In genomic region chr1:3352084-3352951, GRCh38 we compare ENCODE assay signal across 9 cellular contexts.
DNase-seq lines count a peak whose midpoint lies in the region; ATAC-seq and TF ChIP-seq lines count a peak whose summit lies in the region.
"Had no signal": no experiment of that assay in that cellular context is flagged by ENCODE, and none has a peak within 500 bp of the region (broad histone marks: within the 10 kb centered on the region; RNA-seq: fewer than 3 reads in every experiment).

No MANE protein-coding gene starts in this region.

- H3K79me2 ChIP-seq in GM23338 (replicated peaks; ENCODE audit: insufficient read depth) = no peaks in the 10 kb centered on the region
- no peaks in the 10 kb centered on the region for H3K79me2 ChIP-seq in smooth muscle cell (ENCODE audit: low read depth)

- H3K9me3 Mint-ChIP-seq in GM23338 = no peaks in the 10 kb centered on the region
- H3K9me3 Mint-ChIP-seq in activated CD8-positive, alpha-beta memory T cell treated with anti-CD3 and anti-CD28 coated beads, Interleukin-2, amount 10 ng/mL, durations not matched to agents 7 days and 5 days (ENCODE audit: low read depth) = no peaks in the 10 kb centered on the region
- H3K9me3 Mint-ChIP-seq: naive thymus-derived CD8-positive, alpha-beta T cell had no signal

- peak overlapping the region; percentile 42; the same call in 1 of the 2 replicates for H3K4me3 ChIP-seq in GM23338
- no peak overlapping the region for H3K4me3 ChIP-seq in astrocyte of the spinal cord (ENCODE audit: low read depth, low read length)
- no peak overlapping the region for H3K4me3 ChIP-seq in smooth muscle cell

- WGBS in smooth muscle cell (ENCODE audit: low lambda C conversion rate) = 18% methylated on average over 32 of the region's 36 CpGs

- H3K9me2 ChIP-seq in GM23338 (ENCODE audit: insufficient read depth) = no peaks in the 10 kb centered on the region

- peaks cover 19% of the 10 kb centered on the region for H3K27me3 Mint-ChIP-seq in GM23338 (ENCODE audit: insufficient read depth, low read depth, poor library complexity)
- no peaks in the 10 kb centered on the region for H3K27me3 Mint-ChIP-seq in activated CD8-positive, alpha-beta memory T cell treated with anti-CD3 and anti-CD28 coated beads, Interleukin-2, amount 10 ng/mL, durations not matched to agents 7 days and 5 days

- peaks cover 9% of the 10 kb centered on the region for H3K4me1 ChIP-seq in GM23338 (ENCODE audit: insufficient read depth)
- peaks cover 23% of the 10 kb centered on the region for H3K4me1 ChIP-seq in smooth muscle cell (ENCODE audit: low read depth)

- no peaks in the 10 kb centered on the region for H3K27me3 ChIP-seq in GM23338 (ENCODE audit: insufficient read depth)
- no peaks in the 10 kb centered on the region for H3K27me3 ChIP-seq in smooth muscle cell (ENCODE audit: low read depth)

- H3K4me2 ChIP-seq in GM23338 (peak overlapping the region; percentile 67), smooth muscle cell (peak overlapping the region; percentile 74)

- H3K27ac Mint-ChIP-seq in GM23338 = no peak overlapping the region
- no peak overlapping the region for H3K27ac Mint-ChIP-seq in activated CD8-positive, alpha-beta memory T cell treated with anti-CD3 and anti-CD28 coated beads, Interleukin-2, amount 10 ng/mL, durations not matched to agents 7 days and 5 days
- H3K27ac Mint-ChIP-seq: naive thymus-derived CD8-positive, alpha-beta T cell had no signal

- peak; percentile 38 for ATAC-seq in GM23338
- no peak for ATAC-seq in GM18907 (IDR thresholded peaks at IDR 0.05; ENCODE audit: unreplicated experiment)
- no peak for ATAC-seq in activated CD8-positive, alpha-beta memory T cell treated with anti-CD3 and anti-CD28 coated beads, Interleukin-2, amount 10 ng/mL, durations not matched to agents 7 days and 5 days
- ATAC-seq: naive thymus-derived CD8-positive, alpha-beta T cell had no signal

- no peak overlapping the region for H3K9ac ChIP-seq in smooth muscle cell (ENCODE audit: low read depth)

- in situ Hi-C loops in astrocyte of the spinal cord (cut with HindIII; ENCODE audit: low sequenced_read_pairs) = no loop called here

- H3K4me1 Mint-ChIP-seq in GM23338 = peaks cover 24% of the 10 kb centered on the region
- no peaks in the 10 kb centered on the region for H3K4me1 Mint-ChIP-seq in activated CD8-positive, alpha-beta memory T cell treated with anti-CD3 and anti-CD28 coated beads, Interleukin-2, amount 10 ng/mL, durations not matched to agents 7 days and 5 days

- no peaks in the 10 kb centered on the region for H3K9me3 ChIP-seq in smooth muscle cell (replicated peaks; ENCODE audit: low read depth)

- peak; percentile 78 for DNase-seq in GM23338 (ENCODE audit: low spot score)
- peak; percentile 89 for DNase-seq in astrocyte of the spinal cord (ENCODE audit: low read depth, low spot score)
- peak; percentile 65 for DNase-seq in islet precursor cell
- peak; percentile 41 for DNase-seq in smooth muscle cell (lab: John Stamatoyannopoulos, UW; ENCODE audit: unreplicated experiment)
- no peak for DNase-seq in NCI-H345 treated with DMSO at 0.1 percent for 48 hours (lab: John Stamatoyannopoulos, UW; ENCODE audit: unreplicated experiment)
- no peak for DNase-seq in activated CD8-positive, alpha-beta memory T cell treated with anti-CD3 and anti-CD28 coated beads, Interleukin-2, amount 10 ng/mL, durations not matched to agents 7 days and 5 days
- DNase-seq in activated CD8-positive, alpha-beta memory T cell treated with anti-CD3 and anti-CD28 coated beads, Interleukin-2, amount 50 U/mL, for 4 hours = no peak
- DNase-seq: naive thymus-derived CD8-positive, alpha-beta T cell had no signal

- no peaks in the 10 kb centered on the region for H3K36me3 Mint-ChIP-seq in GM23338 (ENCODE audit: low read depth)
- no peaks in the 10 kb centered on the region for H3K36me3 Mint-ChIP-seq in activated CD8-positive, alpha-beta memory T cell treated with anti-CD3 and anti-CD28 coated beads, Interleukin-2, amount 10 ng/mL, durations not matched to agents 7 days and 5 days
- H3K36me3 Mint-ChIP-seq: naive thymus-derived CD8-positive, alpha-beta T cell had no signal

- peak overlapping the region; percentile 63 for H3K4me3 Mint-ChIP-seq in GM23338
- no peak overlapping the region for H3K4me3 Mint-ChIP-seq in activated CD8-positive, alpha-beta memory T cell treated with anti-CD3 and anti-CD28 coated beads, Interleukin-2, amount 10 ng/mL, durations not matched to agents 7 days and 5 days
- H3K4me3 Mint-ChIP-seq: naive thymus-derived CD8-positive, alpha-beta T cell had no signal

- H3K27ac ChIP-seq in GM23338 (ENCODE audit: low read depth) = 0 out of 2 replicates have a peak overlapping the region, but pooled peaks have one; percentile 28
- H3K27ac ChIP-seq in smooth muscle cell (ENCODE audit: low read depth) = no peak overlapping the region

- H4K20me1 ChIP-seq in GM23338 (replicated peaks; ENCODE audit: insufficient read depth) = no peaks in the 10 kb centered on the region
- no peaks in the 10 kb centered on the region for H4K20me1 ChIP-seq in smooth muscle cell (ENCODE audit: low read depth)

- CTCF ChIA-PET in activated CD8-positive, alpha-beta memory T cell treated with anti-CD3 and anti-CD28 coated beads, Interleukin-2, amount 10 ng/mL, durations not matched to agents 7 days and 5 days (lab: Charles Lee) = interaction anchor here (1.0 kb wide), 1 partner anchor 67 kb away, joined by 3 read pairs; no protein-coding TSS in a partner anchor

- H3F3A ChIP-seq in GM23338 (replicated peaks; ENCODE audit: low read depth) (no peaks in the 10 kb centered on the region), smooth muscle cell (ENCODE audit: low read depth) (no peaks in the 10 kb centered on the region)

- H2AFZ ChIP-seq in GM23338 (peak overlapping the region; percentile 57), smooth muscle cell (ENCODE audit: low read depth) (no peak overlapping the region)

- H3K36me3 ChIP-seq in GM23338 (ENCODE audit: insufficient read depth) (no peaks in the 10 kb centered on the region), smooth muscle cell (ENCODE audit: low read depth) (no peaks in the 10 kb centered on the region)

- no peak for TF ChIP-seq CTCF in GM23338 (conservative IDR thresholded peaks at IDR 0.05; ENCODE audit: low read depth in 2 of 2)
- no peak for TF ChIP-seq CTCF in astrocyte of the spinal cord (IDR thresholded peaks at IDR 0.05; ENCODE audit: low read depth, low read length)
- TF ChIP-seq CTCF in smooth muscle cell (IDR thresholded peaks at IDR 0.05; ENCODE audit: borderline replicate concordance, insufficient read depth, poor library complexity, severe bottlenecking) = no peak

TF ChIP-seq in GM23338, 12 proteins besides CTCF, POLR2A, EP300 and RAD21:
- TF ChIP-seq JUNB (IDR thresholded peaks at IDR 0.05; ENCODE audit: unreplicated experiment) = no peak
- TF ChIP-seq ZNF331 (CRISPR knock-in tag; IDR thresholded peaks at IDR 0.05; ENCODE audit: low read depth) = no peak
- TF ChIP-seq, protein P1, sequence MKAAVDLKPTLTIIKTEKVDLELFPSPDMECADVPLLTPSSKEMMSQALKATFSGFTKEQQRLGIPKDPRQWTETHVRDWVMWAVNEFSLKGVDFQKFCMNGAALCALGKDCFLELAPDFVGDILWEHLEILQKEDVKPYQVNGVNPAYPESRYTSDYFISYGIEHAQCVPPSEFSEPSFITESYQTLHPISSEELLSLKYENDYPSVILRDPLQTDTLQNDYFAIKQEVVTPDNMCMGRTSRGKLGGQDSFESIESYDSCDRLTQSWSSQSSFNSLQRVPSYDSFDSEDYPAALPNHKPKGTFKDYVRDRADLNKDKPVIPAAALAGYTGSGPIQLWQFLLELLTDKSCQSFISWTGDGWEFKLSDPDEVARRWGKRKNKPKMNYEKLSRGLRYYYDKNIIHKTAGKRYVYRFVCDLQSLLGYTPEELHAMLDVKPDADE (IDR thresholded peaks at IDR 0.05) = no peak
- no peak for TF ChIP-seq STAT1 (IDR thresholded peaks at IDR 0.05; ENCODE audit: unreplicated experiment)
- TF ChIP-seq, protein P2, sequence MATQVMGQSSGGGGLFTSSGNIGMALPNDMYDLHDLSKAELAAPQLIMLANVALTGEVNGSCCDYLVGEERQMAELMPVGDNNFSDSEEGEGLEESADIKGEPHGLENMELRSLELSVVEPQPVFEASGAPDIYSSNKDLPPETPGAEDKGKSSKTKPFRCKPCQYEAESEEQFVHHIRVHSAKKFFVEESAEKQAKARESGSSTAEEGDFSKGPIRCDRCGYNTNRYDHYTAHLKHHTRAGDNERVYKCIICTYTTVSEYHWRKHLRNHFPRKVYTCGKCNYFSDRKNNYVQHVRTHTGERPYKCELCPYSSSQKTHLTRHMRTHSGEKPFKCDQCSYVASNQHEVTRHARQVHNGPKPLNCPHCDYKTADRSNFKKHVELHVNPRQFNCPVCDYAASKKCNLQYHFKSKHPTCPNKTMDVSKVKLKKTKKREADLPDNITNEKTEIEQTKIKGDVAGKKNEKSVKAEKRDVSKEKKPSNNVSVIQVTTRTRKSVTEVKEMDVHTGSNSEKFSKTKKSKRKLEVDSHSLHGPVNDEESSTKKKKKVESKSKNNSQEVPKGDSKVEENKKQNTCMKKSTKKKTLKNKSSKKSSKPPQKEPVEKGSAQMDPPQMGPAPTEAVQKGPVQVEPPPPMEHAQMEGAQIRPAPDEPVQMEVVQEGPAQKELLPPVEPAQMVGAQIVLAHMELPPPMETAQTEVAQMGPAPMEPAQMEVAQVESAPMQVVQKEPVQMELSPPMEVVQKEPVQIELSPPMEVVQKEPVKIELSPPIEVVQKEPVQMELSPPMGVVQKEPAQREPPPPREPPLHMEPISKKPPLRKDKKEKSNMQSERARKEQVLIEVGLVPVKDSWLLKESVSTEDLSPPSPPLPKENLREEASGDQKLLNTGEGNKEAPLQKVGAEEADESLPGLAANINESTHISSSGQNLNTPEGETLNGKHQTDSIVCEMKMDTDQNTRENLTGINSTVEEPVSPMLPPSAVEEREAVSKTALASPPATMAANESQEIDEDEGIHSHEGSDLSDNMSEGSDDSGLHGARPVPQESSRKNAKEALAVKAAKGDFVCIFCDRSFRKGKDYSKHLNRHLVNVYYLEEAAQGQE (IDR thresholded peaks at IDR 0.05; ENCODE audit: unreplicated experiment) = no peak

Comparison
In these comparisons a context has a peak if more than half of its experiments do, and no peak if none do; other contexts are left out.
1. DNase-seq: peak in GM23338 (single experiment), astrocyte of the spinal cord (single experiment), islet precursor cell (single experiment) and smooth muscle cell (single experiment); none in NCI-H345 treated with DMSO at 0.1 percent for 48 hours (single experiment), activated CD8-positive, alpha-beta memory T cell treated with anti-CD3 and anti-CD28 coated beads, Interleukin-2, amount 10 ng/mL, durations not matched to agents 7 days and 5 days (single experiment) and activated CD8-positive, alpha-beta memory T cell treated with anti-CD3 and anti-CD28 coated beads, Interleukin-2, amount 50 U/mL, for 4 hours (single experiment).